ENCODE assay signal across 1 cellular context in the genomic region with DNA sequence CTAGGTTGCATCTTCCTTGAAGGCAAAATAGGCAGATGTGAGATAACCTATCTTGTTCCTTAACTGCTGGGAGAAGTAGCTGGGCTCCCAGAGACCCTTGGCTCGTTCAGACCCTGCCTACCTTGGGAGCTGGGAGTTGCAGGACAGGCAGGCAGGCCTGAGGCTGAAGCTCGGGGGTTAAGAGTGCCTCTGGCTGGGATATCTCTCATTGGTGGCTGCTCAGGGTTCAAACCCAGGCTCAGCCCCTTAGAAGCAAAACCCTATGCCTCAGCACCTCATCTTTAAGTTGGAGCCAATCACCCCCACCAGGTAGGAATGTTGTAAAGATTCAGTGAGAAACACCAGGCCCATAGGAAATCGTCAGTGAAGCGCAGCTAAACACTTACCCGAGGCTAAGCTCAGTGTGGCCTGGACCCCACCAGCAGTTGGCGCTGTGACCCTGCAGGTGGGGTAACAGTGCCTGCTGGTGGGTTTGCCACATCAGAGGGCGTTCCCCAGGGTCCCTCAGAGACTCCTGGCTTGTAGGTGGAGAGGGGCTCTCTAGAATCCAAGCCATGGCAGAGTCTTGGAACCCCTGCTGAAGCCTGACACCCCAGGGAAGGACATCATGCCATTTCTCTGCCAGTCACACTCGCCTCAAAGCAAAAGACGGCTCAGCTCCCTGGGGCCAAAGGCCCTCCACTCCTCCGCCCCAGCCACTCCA.
TF ChIP-seq lines count a peak whose summit lies in the region.

No MANE protein-coding gene starts in this region.

TF ChIP-seq in K562, 482 proteins besides CTCF, POLR2A, EP300 and RAD21 (continued from another document):
- TF ChIP-seq, protein P1, sequence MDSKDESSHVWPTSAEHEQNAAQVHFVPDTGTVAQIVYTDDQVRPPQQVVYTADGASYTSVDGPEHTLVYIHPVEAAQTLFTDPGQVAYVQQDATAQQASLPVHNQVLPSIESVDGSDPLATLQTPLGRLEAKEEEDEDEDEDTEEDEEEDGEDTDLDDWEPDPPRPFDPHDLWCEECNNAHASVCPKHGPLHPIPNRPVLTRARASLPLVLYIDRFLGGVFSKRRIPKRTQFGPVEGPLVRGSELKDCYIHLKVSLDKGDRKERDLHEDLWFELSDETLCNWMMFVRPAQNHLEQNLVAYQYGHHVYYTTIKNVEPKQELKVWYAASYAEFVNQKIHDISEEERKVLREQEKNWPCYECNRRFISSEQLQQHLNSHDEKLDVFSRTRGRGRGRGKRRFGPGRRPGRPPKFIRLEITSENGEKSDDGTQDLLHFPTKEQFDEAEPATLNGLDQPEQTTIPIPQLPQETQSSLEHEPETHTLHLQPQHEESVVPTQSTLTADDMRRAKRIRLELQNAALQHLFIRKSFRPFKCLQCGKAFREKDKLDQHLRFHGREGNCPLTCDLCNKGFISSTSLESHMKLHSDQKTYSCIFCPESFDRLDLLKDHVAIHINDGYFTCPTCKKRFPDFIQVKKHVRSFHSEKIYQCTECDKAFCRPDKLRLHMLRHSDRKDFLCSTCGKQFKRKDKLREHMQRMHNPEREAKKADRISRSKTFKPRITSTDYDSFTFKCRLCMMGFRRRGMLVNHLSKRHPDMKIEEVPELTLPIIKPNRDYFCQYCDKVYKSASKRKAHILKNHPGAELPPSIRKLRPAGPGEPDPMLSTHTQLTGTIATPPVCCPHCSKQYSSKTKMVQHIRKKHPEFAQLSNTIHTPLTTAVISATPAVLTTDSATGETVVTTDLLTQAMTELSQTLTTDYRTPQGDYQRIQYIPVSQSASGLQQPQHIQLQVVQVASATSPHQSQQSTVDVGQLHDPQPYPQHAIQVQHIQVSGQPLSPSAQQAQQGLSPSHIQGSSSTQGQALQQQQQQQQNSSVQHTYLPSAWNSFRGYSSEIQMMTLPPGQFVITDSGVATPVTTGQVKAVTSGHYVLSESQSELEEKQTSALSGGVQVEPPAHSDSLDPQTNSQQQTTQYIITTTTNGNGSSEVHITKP (IDR thresholded peaks at IDR 0.05; ENCODE audit: partially characterized antibody), result no peak
- TF ChIP-seq, protein P2, sequence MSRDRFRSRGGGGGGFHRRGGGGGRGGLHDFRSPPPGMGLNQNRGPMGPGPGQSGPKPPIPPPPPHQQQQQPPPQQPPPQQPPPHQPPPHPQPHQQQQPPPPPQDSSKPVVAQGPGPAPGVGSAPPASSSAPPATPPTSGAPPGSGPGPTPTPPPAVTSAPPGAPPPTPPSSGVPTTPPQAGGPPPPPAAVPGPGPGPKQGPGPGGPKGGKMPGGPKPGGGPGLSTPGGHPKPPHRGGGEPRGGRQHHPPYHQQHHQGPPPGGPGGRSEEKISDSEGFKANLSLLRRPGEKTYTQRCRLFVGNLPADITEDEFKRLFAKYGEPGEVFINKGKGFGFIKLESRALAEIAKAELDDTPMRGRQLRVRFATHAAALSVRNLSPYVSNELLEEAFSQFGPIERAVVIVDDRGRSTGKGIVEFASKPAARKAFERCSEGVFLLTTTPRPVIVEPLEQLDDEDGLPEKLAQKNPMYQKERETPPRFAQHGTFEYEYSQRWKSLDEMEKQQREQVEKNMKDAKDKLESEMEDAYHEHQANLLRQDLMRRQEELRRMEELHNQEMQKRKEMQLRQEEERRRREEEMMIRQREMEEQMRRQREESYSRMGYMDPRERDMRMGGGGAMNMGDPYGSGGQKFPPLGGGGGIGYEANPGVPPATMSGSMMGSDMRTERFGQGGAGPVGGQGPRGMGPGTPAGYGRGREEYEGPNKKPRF (IDR thresholded peaks at IDR 0.05; ENCODE audit: low read depth, low read length), result no peak
- TF ChIP-seq, protein P3, sequence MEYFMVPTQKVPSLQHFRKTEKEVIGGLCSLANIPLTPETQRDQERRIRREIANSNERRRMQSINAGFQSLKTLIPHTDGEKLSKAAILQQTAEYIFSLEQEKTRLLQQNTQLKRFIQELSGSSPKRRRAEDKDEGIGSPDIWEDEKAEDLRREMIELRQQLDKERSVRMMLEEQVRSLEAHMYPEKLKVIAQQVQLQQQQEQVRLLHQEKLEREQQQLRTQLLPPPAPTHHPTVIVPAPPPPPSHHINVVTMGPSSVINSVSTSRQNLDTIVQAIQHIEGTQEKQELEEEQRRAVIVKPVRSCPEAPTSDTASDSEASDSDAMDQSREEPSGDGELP (CRISPR knock-in tag; IDR thresholded peaks at IDR 0.05; ENCODE audit: borderline replicate concordance), result peak; percentile 44; the same call in 1 of the 2 replicates
- TF ChIP-seq RNF2 (IDR thresholded peaks at IDR 0.05), result no peak
- peak; percentile 41; the same call in 1 of the 2 replicates for TF ChIP-seq CREM (IDR thresholded peaks at IDR 0.05; ENCODE audit: low read depth)
- no peak for TF ChIP-seq SP2 (IDR thresholded peaks at IDR 0.05; ENCODE audit: extremely low read depth, low read depth, low read length, poor library complexity, severe bottlenecking)
- TF ChIP-seq ZNF445 (CRISPR knock-in tag; IDR thresholded peaks at IDR 0.05; ENCODE audit: low read depth), result no peak
- TF ChIP-seq NONO (IDR thresholded peaks at IDR 0.05; ENCODE audit: low read depth in 2 of 2, low read length in 1 of 2), result no peak
- no peak for TF ChIP-seq RBM39 (optimal IDR thresholded peaks at IDR 0.05; ENCODE audit: low read depth, low read length)
- no peak for TF ChIP-seq EGR1 (conservative IDR thresholded peaks at IDR 0.05)
- no peak for TF ChIP-seq JUN (IDR thresholded peaks at IDR 0.05; ENCODE audit: borderline replicate concordance, low read depth, low read length)
- no peak for TF ChIP-seq JUN (CRISPR knock-in tag; IDR thresholded peaks at IDR 0.05; ENCODE audit: borderline replicate concordance)
- TF ChIP-seq ZNF121 (CRISPR knock-in tag; conservative IDR thresholded peaks at IDR 0.05), result no peak
- no peak for TF ChIP-seq ZNF197 (CRISPR knock-in tag; IDR thresholded peaks at IDR 0.05; ENCODE audit: low read depth)
- no peak for TF ChIP-seq TGIF2 (CRISPR knock-in tag; IDR thresholded peaks at IDR 0.05)
- no peak for TF ChIP-seq ERF (CRISPR knock-in tag; IDR thresholded peaks at IDR 0.05)
- TF ChIP-seq ZNF134 (CRISPR knock-in tag; conservative IDR thresholded peaks at IDR 0.05), result no peak
- TF ChIP-seq DIDO1 (tag; IDR thresholded peaks at IDR 0.05; ENCODE audit: low read depth), result no peak
- TF ChIP-seq TOE1 (IDR thresholded peaks at IDR 0.05; ENCODE audit: borderline replicate concordance), result no peak
- TF ChIP-seq TOE1 (CRISPR knock-in tag; IDR thresholded peaks at IDR 0.05; ENCODE audit: borderline replicate concordance, low read depth), result no peak
- TF ChIP-seq PML (IDR thresholded peaks at IDR 0.05; ENCODE audit: low read length), result no peak
- no peak for TF ChIP-seq FUS (optimal IDR thresholded peaks at IDR 0.05; ENCODE audit: low read depth, low read length)
- TF ChIP-seq, protein P4, sequence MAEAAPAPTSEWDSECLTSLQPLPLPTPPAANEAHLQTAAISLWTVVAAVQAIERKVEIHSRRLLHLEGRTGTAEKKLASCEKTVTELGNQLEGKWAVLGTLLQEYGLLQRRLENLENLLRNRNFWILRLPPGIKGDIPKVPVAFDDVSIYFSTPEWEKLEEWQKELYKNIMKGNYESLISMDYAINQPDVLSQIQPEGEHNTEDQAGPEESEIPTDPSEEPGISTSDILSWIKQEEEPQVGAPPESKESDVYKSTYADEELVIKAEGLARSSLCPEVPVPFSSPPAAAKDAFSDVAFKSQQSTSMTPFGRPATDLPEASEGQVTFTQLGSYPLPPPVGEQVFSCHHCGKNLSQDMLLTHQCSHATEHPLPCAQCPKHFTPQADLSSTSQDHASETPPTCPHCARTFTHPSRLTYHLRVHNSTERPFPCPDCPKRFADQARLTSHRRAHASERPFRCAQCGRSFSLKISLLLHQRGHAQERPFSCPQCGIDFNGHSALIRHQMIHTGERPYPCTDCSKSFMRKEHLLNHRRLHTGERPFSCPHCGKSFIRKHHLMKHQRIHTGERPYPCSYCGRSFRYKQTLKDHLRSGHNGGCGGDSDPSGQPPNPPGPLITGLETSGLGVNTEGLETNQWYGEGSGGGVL (CRISPR knock-in tag; IDR thresholded peaks at IDR 0.05), result no peak
- no peak for TF ChIP-seq NUFIP1 (IDR thresholded peaks at IDR 0.05; ENCODE audit: partially characterized antibody)
- TF ChIP-seq, protein P5, sequence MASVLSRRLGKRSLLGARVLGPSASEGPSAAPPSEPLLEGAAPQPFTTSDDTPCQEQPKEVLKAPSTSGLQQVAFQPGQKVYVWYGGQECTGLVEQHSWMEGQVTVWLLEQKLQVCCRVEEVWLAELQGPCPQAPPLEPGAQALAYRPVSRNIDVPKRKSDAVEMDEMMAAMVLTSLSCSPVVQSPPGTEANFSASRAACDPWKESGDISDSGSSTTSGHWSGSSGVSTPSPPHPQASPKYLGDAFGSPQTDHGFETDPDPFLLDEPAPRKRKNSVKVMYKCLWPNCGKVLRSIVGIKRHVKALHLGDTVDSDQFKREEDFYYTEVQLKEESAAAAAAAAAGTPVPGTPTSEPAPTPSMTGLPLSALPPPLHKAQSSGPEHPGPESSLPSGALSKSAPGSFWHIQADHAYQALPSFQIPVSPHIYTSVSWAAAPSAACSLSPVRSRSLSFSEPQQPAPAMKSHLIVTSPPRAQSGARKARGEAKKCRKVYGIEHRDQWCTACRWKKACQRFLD (CRISPR knock-in tag; IDR thresholded peaks at IDR 0.05), result no peak
- TF ChIP-seq, protein P6, sequence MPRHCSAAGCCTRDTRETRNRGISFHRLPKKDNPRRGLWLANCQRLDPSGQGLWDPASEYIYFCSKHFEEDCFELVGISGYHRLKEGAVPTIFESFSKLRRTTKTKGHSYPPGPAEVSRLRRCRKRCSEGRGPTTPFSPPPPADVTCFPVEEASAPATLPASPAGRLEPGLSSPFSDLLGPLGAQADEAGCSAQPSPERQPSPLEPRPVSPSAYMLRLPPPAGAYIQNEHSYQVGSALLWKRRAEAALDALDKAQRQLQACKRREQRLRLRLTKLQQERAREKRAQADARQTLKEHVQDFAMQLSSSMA (CRISPR knock-in tag; IDR thresholded peaks at IDR 0.05), result no peak
- TF ChIP-seq MAZ (CRISPR knock-in tag; conservative IDR thresholded peaks at IDR 0.05 in 1 of 2, IDR thresholded peaks at IDR 0.05 in 1 of 2), result peak in 1 of 2 experiments; percentile 47; a peak in 1 of 4 replicates
